In the genomic region with DNA sequence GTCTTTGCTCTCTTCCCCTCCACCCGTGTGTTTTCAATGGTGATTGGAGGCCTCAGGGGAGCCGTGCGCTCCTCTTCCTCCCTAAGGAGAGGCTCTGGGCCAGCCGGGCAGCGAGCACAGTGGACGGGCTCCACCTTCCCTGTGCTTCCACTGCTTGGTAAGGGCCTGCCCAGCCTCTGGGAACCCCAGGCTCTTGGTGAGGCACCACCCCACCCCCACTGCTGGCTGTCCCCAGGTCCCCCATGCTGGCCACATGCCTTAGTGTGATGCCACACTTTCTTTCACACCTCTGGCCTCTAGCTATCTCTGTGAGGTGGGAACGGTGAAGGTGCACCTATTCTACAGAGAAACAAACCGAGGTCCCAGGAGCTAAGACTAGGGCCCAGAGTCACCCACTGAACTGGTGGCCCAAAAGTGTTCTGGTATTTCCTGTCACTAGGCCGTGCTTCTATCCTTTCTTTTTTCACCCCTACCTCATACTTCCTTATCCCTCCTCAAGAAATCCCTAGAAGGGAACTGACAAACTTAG, we compare ENCODE assay signal across 2 cellular contexts.
TF ChIP-seq lines count a peak whose summit lies in the region.

No MANE protein-coding gene starts in this region.

TF ChIP-seq in SK-N-SH, 30 proteins besides CTCF, POLR2A, EP300 and RAD21:
- TF ChIP-seq TAF1 (IDR thresholded peaks at IDR 0.05; ENCODE audit: borderline replicate concordance, low read depth, low read length) (no peak), MAX (IDR thresholded peaks at IDR 0.05; ENCODE audit: low read depth) (no peak)

TF ChIP-seq in SK-N-SH treated with all-trans-retinoic acid at 6 μM for 48 hours, 23 proteins besides CTCF, POLR2A, EP300 and RAD21:
- TF ChIP-seq TSHZ2 (CRISPR knock-in tag; IDR thresholded peaks at IDR 0.05): no peak
